Comparison of ENCODE assay signal across 10 cellular contexts in the genomic region with DNA sequence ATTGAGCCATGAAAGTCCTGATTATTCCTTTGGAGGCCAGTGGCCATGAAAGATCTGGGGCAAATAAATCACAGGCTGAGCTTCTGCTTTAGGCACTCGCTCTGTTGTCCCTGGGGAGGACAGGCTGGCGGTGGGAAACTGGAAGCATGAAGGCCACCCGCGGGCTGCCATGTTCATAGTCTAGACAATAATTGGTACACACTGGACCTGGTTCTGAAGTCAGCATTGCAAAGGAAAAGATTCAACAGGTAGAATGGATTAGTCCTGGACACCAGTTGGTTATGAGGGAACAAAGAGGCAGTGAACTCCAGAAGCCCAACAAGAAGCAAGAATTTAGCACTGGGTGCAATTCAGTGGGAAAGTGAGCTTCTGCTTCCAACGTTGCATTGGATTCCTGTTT.
"Had no signal": no experiment of that assay in that cellular context is flagged by ENCODE, and none has a peak within 500 bp of the region (broad histone marks: within the 10 kb centered on the region; RNA-seq: fewer than 3 reads in every experiment).

No MANE protein-coding gene starts in this region.

- H3K4me3 ChIP-seq: GM23338, K562 had no signal

- DNase-seq: H9, HCEC 1CT, HFFc6, IMR-90, KG1 had no signal

- FAIRE-seq: H1, H54, HTR-8/SVneo, K562 had no signal

- ATAC-seq: GM23338, K562 had no signal

- H3K4me2 ChIP-seq: GM23338 had no signal
